Comparison of ENCODE assay signal across 2 cellular contexts in genomic region chr19:28333909-28334308, GRCh38.
TF ChIP-seq lines count a peak whose summit lies in the region.

No MANE protein-coding gene starts in this region.

TF ChIP-seq in GM23338, 12 proteins besides CTCF, POLR2A, EP300 and RAD21 (continued from another document):
- TF ChIP-seq ETS1 (IDR thresholded peaks at IDR 0.05) (no peak), ZNF462 (CRISPR knock-in tag; IDR thresholded peaks at IDR 0.05) (no peak), NANOG (IDR thresholded peaks at IDR 0.05; ENCODE audit: borderline replicate concordance) (no peak), POLR2AphosphoS5 (IDR thresholded peaks at IDR 0.05; ENCODE audit: low read depth) (no peak), JUNB (IDR thresholded peaks at IDR 0.05; ENCODE audit: unreplicated experiment) (no peak), CREB1 (CRISPR knock-in tag; IDR thresholded peaks at IDR 0.05; ENCODE audit: low read depth) (no peak), EZH2 (IDR thresholded peaks at IDR 0.05; ENCODE audit: low read depth, unreplicated experiment) (no peak), STAT1 (IDR thresholded peaks at IDR 0.05; ENCODE audit: unreplicated experiment) (no peak)
- TF ChIP-seq, protein P1, sequence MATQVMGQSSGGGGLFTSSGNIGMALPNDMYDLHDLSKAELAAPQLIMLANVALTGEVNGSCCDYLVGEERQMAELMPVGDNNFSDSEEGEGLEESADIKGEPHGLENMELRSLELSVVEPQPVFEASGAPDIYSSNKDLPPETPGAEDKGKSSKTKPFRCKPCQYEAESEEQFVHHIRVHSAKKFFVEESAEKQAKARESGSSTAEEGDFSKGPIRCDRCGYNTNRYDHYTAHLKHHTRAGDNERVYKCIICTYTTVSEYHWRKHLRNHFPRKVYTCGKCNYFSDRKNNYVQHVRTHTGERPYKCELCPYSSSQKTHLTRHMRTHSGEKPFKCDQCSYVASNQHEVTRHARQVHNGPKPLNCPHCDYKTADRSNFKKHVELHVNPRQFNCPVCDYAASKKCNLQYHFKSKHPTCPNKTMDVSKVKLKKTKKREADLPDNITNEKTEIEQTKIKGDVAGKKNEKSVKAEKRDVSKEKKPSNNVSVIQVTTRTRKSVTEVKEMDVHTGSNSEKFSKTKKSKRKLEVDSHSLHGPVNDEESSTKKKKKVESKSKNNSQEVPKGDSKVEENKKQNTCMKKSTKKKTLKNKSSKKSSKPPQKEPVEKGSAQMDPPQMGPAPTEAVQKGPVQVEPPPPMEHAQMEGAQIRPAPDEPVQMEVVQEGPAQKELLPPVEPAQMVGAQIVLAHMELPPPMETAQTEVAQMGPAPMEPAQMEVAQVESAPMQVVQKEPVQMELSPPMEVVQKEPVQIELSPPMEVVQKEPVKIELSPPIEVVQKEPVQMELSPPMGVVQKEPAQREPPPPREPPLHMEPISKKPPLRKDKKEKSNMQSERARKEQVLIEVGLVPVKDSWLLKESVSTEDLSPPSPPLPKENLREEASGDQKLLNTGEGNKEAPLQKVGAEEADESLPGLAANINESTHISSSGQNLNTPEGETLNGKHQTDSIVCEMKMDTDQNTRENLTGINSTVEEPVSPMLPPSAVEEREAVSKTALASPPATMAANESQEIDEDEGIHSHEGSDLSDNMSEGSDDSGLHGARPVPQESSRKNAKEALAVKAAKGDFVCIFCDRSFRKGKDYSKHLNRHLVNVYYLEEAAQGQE (IDR thresholded peaks at IDR 0.05; ENCODE audit: unreplicated experiment): no peak
TF ChIP-seq in GM23338: peak in this region for 0.

TF ChIP-seq in HEK293, 187 proteins besides CTCF, POLR2A, EP300 and RAD21 (continued from another document):
- TF ChIP-seq, protein P2, sequence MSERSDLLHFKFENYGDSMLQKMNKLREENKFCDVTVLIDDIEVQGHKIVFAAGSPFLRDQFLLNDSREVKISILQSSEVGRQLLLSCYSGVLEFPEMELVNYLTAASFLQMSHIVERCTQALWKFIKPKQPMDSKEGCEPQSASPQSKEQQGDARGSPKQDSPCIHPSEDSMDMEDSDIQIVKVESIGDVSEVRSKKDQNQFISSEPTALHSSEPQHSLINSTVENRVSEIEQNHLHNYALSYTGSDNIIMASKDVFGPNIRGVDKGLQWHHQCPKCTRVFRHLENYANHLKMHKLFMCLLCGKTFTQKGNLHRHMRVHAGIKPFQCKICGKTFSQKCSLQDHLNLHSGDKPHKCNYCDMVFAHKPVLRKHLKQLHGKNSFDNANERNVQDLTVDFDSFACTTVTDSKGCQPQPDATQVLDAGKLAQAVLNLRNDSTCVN (tag by site-specific recombination; optimal IDR thresholded peaks at IDR 0.05): no peak
- TF ChIP-seq ZNF10 (tag by site-specific recombination; IDR thresholded peaks at IDR 0.05) (no peak), PRDM4 (tag by site-specific recombination; IDR thresholded peaks at IDR 0.05) (no peak), ZNF121 (tag by site-specific recombination; IDR thresholded peaks at IDR 0.05) (no peak), ZNF629 (tag by site-specific recombination; IDR thresholded peaks at IDR 0.05) (no peak), ZIC2 (tag by site-specific recombination; IDR thresholded peaks at IDR 0.05) (no peak), ZFP41 (tag by site-specific recombination; IDR thresholded peaks at IDR 0.05; ENCODE audit: borderline replicate concordance) (no peak), ZEB2 (tag by site-specific recombination; IDR thresholded peaks at IDR 0.05) (no peak), ZNF211 (tag by site-specific recombination; IDR thresholded peaks at IDR 0.05; ENCODE audit: low read depth) (no peak), ZNF670 (tag by site-specific recombination; IDR thresholded peaks at IDR 0.05; ENCODE audit: low read depth) (no peak), ZNF664 (tag by site-specific recombination; IDR thresholded peaks at IDR 0.05) (no peak), ZNF521 (tag by site-specific recombination; IDR thresholded peaks at IDR 0.05) (no peak), ZNF48 (tag by site-specific recombination; IDR thresholded peaks at IDR 0.05) (no peak)
